In genomic region chr1:37931148-37931492, GRCh38 we compare ENCODE assay signal across 8 cellular contexts. TPM values are rescaled to one million over a fixed set of nuclear protein-coding genes. Genes with fewer than 3 reads are reported as not detected.
A peak's percentile ranks its signal among the peaks of the same experiment; 100 is the strongest.
DNase-seq lines count a peak whose midpoint lies in the region; ATAC-seq and TF ChIP-seq lines count a peak whose summit lies in the region.

No MANE protein-coding gene starts in this region.

- no peak overlapping the region for H3K27ac ChIP-seq in AG04450 (ENCODE audit: low read depth, low read length)
- peak overlapping the region; percentile 37 for H3K27ac ChIP-seq in HEK293 (ENCODE audit: extremely low read depth, low read depth, low read length)
- H3K27ac ChIP-seq in skin epidermis: peak overlapping the region; percentile 51 to 88 (median 78)

- no peaks in the 10 kb centered on the region for H3K9me3 ChIP-seq in AG04450 (ENCODE audit: control insufficient read depth, insufficient read depth, low read length)
- no peaks in the 10 kb centered on the region for H3K9me3 ChIP-seq in HEK293 (ENCODE audit: control insufficient read depth, insufficient read depth, low read depth, low read length)

- DNase-seq in AG04450 (ENCODE audit: low read depth, low spot score): no peak
- peak; percentile 29 for DNase-seq in activated CD8-positive, alpha-beta memory T cell treated with anti-CD3 and anti-CD28 coated beads, Interleukin-2, amount 50 U/mL, for 4 hours
- DNase-seq in left cardiac atrium: no peak
- no peak for DNase-seq in NCI-H187 treated with DMSO at 0.1 percent for 48 hours (lab: John Stamatoyannopoulos, UW)
- no peak for DNase-seq in SK-N-DZ (ENCODE audit: low spot score)
- DNase-seq in mesenteric fat pad (ENCODE audit: low spot score): no peak

- intact Hi-C loops in left cardiac atrium (cut with DNase I): no loop called here

- peak; percentile 1 to 4 for ATAC-seq in left cardiac atrium

- H3K4me3 ChIP-seq in AG04450 (ENCODE audit: low read depth, low read length) (peak overlapping the region; percentile 66), HEK293 (ENCODE audit: low read depth, low read length) (peak overlapping the region; percentile 81), skin epidermis (peak overlapping the region; percentile 70 to 94 (median 78))

- CTCF ChIA-PET in AG04450 (lab: Charles Lee) (interaction anchor here (0.6 to 1.4 kb wide), 6 partner anchors 9 to 71 kb away, joined by 3 to 6 read pairs (median 4); partner anchors contain the start of genes INPP5B and MTF1), HEK293 (lab: Yijun Ruan, JAX) (interaction anchor here (0.7 to 3.8 kb wide), 3 partner anchors 9 to 124 kb away, joined by 3 to 17 read pairs (median 3); partner anchors contain the start of genes C1orf122 and MTF1)

- H3K27me3 ChIP-seq in AG04450 (ENCODE audit: control insufficient read depth, insufficient read depth, low read length): no peaks in the 10 kb centered on the region

- peaks cover 5% of the 10 kb centered on the region; the same call in 1 of the 2 replicates for H3K4me1 ChIP-seq in HEK293 (ENCODE audit: control insufficient read depth, insufficient read depth, low read length)

- TF ChIP-seq CTCF in AG04450 (IDR thresholded peaks at IDR 0.05; ENCODE audit: low read depth, low read length) (no peak), HEK293 (tag by site-specific recombination; IDR thresholded peaks at IDR 0.05) (no peak)

- H3K36me3 ChIP-seq in HEK293 (ENCODE audit: control insufficient read depth in 2 of 2, insufficient read depth in 1 of 2, low read length in 2 of 2): peaks cover 0 to 15% of the 10 kb centered on the region in 2 experiments; a peak in 1 of 3 replicates

- POLR2A ChIA-PET in AG04450 (lab: Yijun Ruan, JAX): interaction anchor here (0.5 to 1.3 kb wide), 4 partner anchors 16 to 94 kb away, joined by 3 to 4 read pairs (median 4); partner anchors contain the start of gene INPP5B
- POLR2A ChIA-PET in HEK293 (lab: Yijun Ruan, JAX): interaction anchor here (0.9 to 2.9 kb wide), 13 partner anchors 8 to 241 kb away, joined by 3 to 16 read pairs (median 4); partner anchors contain the start of genes INPP5B, MTF1 and YRDC

TF ChIP-seq in HEK293, 187 proteins besides CTCF, POLR2A, EP300 and RAD21:
- TF ChIP-seq HOXA7 (CRISPR knock-in tag; IDR thresholded peaks at IDR 0.05; ENCODE audit: borderline replicate concordance): no peak
- TF ChIP-seq ZNF768 (tag by site-specific recombination; IDR thresholded peaks at IDR 0.05): peak; percentile 99
- TF ChIP-seq PRDM4 (tag by site-specific recombination; IDR thresholded peaks at IDR 0.05): 0 out of 2 replicates have a peak, but pooled peaks have one; percentile 25
- TF ChIP-seq SCRT2 (tag by site-specific recombination; IDR thresholded peaks at IDR 0.05): peak; percentile 67
- peak; percentile 59; the same call in 1 of the 2 replicates for TF ChIP-seq ZNF391 (tag by site-specific recombination; IDR thresholded peaks at IDR 0.05; ENCODE audit: borderline replicate concordance, low read depth)
- 0 out of 2 replicates have a peak, but pooled peaks have one; percentile 7 for TF ChIP-seq ZNF629 (tag by site-specific recombination; IDR thresholded peaks at IDR 0.05)
- 0 out of 2 replicates have a peak, but pooled peaks have one; percentile 20 for TF ChIP-seq ZSCAN30 (tag by site-specific recombination; IDR thresholded peaks at IDR 0.05)
- 0 out of 2 replicates have a peak, but pooled peaks have one; percentile 13 for TF ChIP-seq ZXDB (tag by site-specific recombination; IDR thresholded peaks at IDR 0.05)
- TF ChIP-seq ATF2 (tag by site-specific recombination; IDR thresholded peaks at IDR 0.05; ENCODE audit: low read depth): no peak

RNA-seq across cellular contexts. Expression of gene INPP5B, which starts 15.7 kb away (rescaled TPM):
- 20.1 and 21.9 TPM in 2 replicates for polyA plus RNA-seq in AG04450 (2011; rRNA removed)
- 26.8 and 28.5 TPM in 2 replicates for polyA minus RNA-seq in AG04450 (2011; rRNA and poly(A)+ RNA removed)
- total RNA-seq in left cardiac atrium: 10 to 100 TPM; 13.4 to 19.7 TPM
- 10.2 and 12.1 TPM in 2 replicates for polyA plus RNA-seq in SK-N-DZ (2014; cell fraction: cytosol; rRNA removed)
- 6.8 and 10.5 TPM in 2 replicates for polyA plus RNA-seq in SK-N-DZ (2014; cell fraction: nucleus; rRNA removed)
- total RNA-seq in mesenteric fat pad: 28.8 TPM

RNA-seq across cellular contexts. Expression of gene SF3A3, which starts 58.7 kb away (rescaled TPM):
- 60.0 and 76.1 TPM in 2 replicates for polyA plus RNA-seq in AG04450 (2011; rRNA removed)
- polyA minus RNA-seq in AG04450 (2011; rRNA and poly(A)+ RNA removed): 45.1 and 58.7 TPM in 2 replicates
- total RNA-seq in left cardiac atrium: 10 to 100 TPM; 27.7 to 36.1 TPM
- 104 and 138 TPM in 2 replicates for polyA plus RNA-seq in SK-N-DZ (2014; cell fraction: cytosol; rRNA removed)
- 89.0 and 153 TPM in 2 replicates for polyA plus RNA-seq in SK-N-DZ (2014; cell fraction: nucleus; rRNA removed)
- 46.7 TPM for total RNA-seq in mesenteric fat pad
